Comparison of ENCODE assay signal across 9 cellular contexts in the genomic region with DNA sequence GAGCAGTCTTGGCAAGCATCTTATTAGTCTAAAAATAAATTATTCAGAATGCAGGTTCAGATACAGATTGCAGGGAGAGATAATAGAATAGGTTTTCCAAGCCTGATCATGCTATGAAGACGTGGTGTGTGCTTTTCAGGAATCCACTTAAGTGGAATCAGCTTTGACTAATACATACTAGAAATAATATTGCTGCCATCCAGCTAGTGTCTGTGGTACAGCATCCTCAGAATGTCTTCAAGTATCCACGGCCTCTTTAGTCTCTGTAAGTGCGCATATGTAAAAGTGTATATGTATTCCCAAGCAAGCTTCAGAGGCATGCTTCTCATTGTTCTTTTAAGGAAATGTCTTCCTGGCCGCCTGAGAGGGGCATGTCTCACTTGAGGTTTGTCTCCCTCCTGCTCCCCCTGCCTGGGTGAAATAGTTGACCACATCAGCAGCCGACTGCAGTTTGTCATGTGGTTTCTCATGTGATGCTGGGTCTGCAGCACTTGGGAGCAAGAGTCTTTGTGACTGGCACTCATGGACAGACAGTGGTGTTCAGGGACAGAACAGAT.
DNase-seq lines count a peak whose midpoint lies in the region; ATAC-seq, FAIRE-seq and TF ChIP-seq lines count a peak whose summit lies in the region.
"Had no signal": no experiment of that assay in that cellular context is flagged by ENCODE, and none has a peak within 500 bp of the region (broad histone marks: within the 10 kb centered on the region; RNA-seq: fewer than 3 reads in every experiment).

No MANE protein-coding gene starts in this region.

- TF ChIP-seq EP300 in GM12878 (IDR thresholded peaks at IDR 0.05; ENCODE audit: borderline replicate concordance in 1 of 2, control insufficient read depth in 1 of 2, low read depth in 2 of 2, low read length in 2 of 2), result no peak

- no peak overlapping the region for H3K4me3 ChIP-seq in GM12878
- no peak overlapping the region for H3K4me3 ChIP-seq in aorta (ENCODE audit: low read length in 2 of 2)

- POLR2A ChIA-PET in GM12878 (lab: Charles Lee), result interaction anchor here (0.6 kb wide), 1 partner anchor 1430 kb away, joined by 3 read pairs; no protein-coding TSS in a partner anchor

- in situ Hi-C loops in GM12878 (cut with MboI), result no loop called here

- no peak for TF ChIP-seq POLR2A in GM12878 (IDR thresholded peaks at IDR 0.05; ENCODE audit: low read depth, low read length)

- H3K27ac ChIP-seq in GM12878 (ENCODE audit: control insufficient read depth, insufficient read depth), result no peak overlapping the region
- no peak overlapping the region for H3K27ac ChIP-seq in aorta (ENCODE audit: low read depth in 1 of 2, low read length in 2 of 2)

- WGBS in GM12878 (ENCODE audit: insufficient coverage, insufficient replicate concordance, low lambda C conversion rate, missing lambda C conversion rate), result 21% methylated on average over 5 of the region's 5 CpGs
- WGBS in aorta, 2 donors, result 12% methylated on average over 5 of the region's 5 CpGs

- no peak overlapping the region for H2AFZ ChIP-seq in GM12878 (ENCODE audit: control insufficient read depth, low read depth, low read length)

- SMC1A ChIA-PET in GM12878 (lab: Charles Lee; ENCODE audit: uncharacterized antibody, unreplicated experiment), result interaction anchor here (0.7 to 1.1 kb wide), 3 partner anchors 191 to 552 kb away, joined by 3 to 4 read pairs (median 3); partner anchors contain the start of gene SOX4

- 0 out of 2 replicates have a peak, but pooled peaks have one; percentile 8 for TF ChIP-seq RAD21 in GM12878 (IDR thresholded peaks at IDR 0.05; ENCODE audit: insufficient read depth, low read depth, low read length)

- DNase-seq in DMS 273 treated with DMSO at 0.1 percent for 48 hours (lab: John Stamatoyannopoulos, UW) (peak; percentile 39), NCI-H1092 treated with DMSO at 0.1 percent for 48 hours (lab: John Stamatoyannopoulos, UW) (peak; percentile 63), GM12878 (ENCODE audit: low read depth, low spot score) (no peak), islet precursor cell (peak; percentile 91), aorta (no peak)
- no peak for DNase-seq in stimulated activated CD4-positive, alpha-beta T cell treated with anti-CD3 and anti-CD28 coated beads, Interleukin-4, amount 100 ng/mL, for 1 hour

- RAD21 ChIA-PET in GM12878 (lab: Charles Lee; ENCODE audit: unreplicated experiment), result interaction anchor here (1.0 kb wide), 1 partner anchor 460 kb away, joined by 4 read pairs; no protein-coding TSS in a partner anchor

- no peaks in the 10 kb centered on the region for H3K9me3 ChIP-seq in GM12878 (replicated peaks; ENCODE audit: control insufficient read depth, insufficient read depth, low read length)
- no peaks in the 10 kb centered on the region for H3K9me3 ChIP-seq in aorta (ENCODE audit: control insufficient read depth, low read length)

- no peaks in the 10 kb centered on the region; the same call in 1 of the 2 replicates for H3K4me1 ChIP-seq in GM12878 (ENCODE audit: control insufficient read depth, insufficient read depth, low read length)
- peaks cover 0 to 2% of the 10 kb centered on the region in 2 donors for H3K4me1 ChIP-seq in aorta (ENCODE audit: control insufficient read depth in 1 of 2, insufficient read depth in 2 of 2, low read length in 2 of 2)

- H3K4me2 ChIP-seq in GM12878 (ENCODE audit: control insufficient read depth, insufficient read depth), result no peak overlapping the region

- H4K20me1 ChIP-seq in GM12878 (ENCODE audit: control insufficient read depth, insufficient read depth), result no peaks in the 10 kb centered on the region

- H3K36me3 ChIP-seq in GM12878 (ENCODE audit: control insufficient read depth in 2 of 2, insufficient read depth in 2 of 2, low read length in 1 of 2) (no peaks in the 10 kb centered on the region), aorta (ENCODE audit: control insufficient read depth in 1 of 2, insufficient read depth in 2 of 2, low read length in 1 of 2) (no peaks in the 10 kb centered on the region)

- H3K79me2 ChIP-seq in GM12878 (ENCODE audit: control insufficient read depth, insufficient read depth, low read length), result no peaks in the 10 kb centered on the region

- intact Hi-C loops in GM12878 (cut with micrococcal nuclease; ENCODE audit: unreplicated experiment), result loop anchor here (5.0 kb wide), 1 partner anchor 549 kb away; no protein-coding TSS in a partner anchor
- intact Hi-C loops in aorta (cut with DNase I), result no loop called here

- BruUV-seq in GM12878 (replicated peaks; lab: Mats Ljungman, UMichigan), result no TSS peak

- no peak overlapping the region for H3K9ac ChIP-seq in GM12878 (ENCODE audit: control insufficient read depth, insufficient read depth, low read length)

- ATAC-seq in GM12878 (no peak), aorta (ENCODE audit: low FRiP score) (peak; percentile 49), GM18870 (IDR thresholded peaks at IDR 0.05; ENCODE audit: unreplicated experiment) (no peak), HG02885 (IDR thresholded peaks at IDR 0.05; ENCODE audit: poor library complexity, unreplicated experiment) (no peak)

- CTCF ChIA-PET in GM12878 (lab: Yijun Ruan, JAX), result interaction anchor here (0.6 kb wide), 1 partner anchor 1898 kb away, joined by 3 read pairs; no protein-coding TSS in a partner anchor

- peak in 1 of 3 experiments; percentile 22; a peak in 1 of 6 replicates for TF ChIP-seq CTCF in GM12878 (IDR thresholded peaks at IDR 0.05 in 2 of 3, conservative IDR thresholded peaks at IDR 0.05 in 1 of 3; ENCODE audit: control insufficient read depth in 2 of 3, extremely low read depth in 1 of 3, insufficient read depth in 1 of 3, low read depth in 3 of 3, low read length in 3 of 3)

- H3K27me3 ChIP-seq in GM12878 (replicated peaks in 1 of 2; ENCODE audit: control insufficient read depth in 2 of 2, insufficient read depth in 2 of 2, low read length in 1 of 2) (no peaks in the 10 kb centered on the region), aorta (ENCODE audit: control insufficient read depth in 1 of 2, insufficient read depth in 2 of 2, low read length in 1 of 2) (no peaks in the 10 kb centered on the region)

- no peak for FAIRE-seq in GM12878 (lab: Jason Lieb, UNC)
- FAIRE-seq: islet of Langerhans had no signal

TF ChIP-seq in GM12878, 131 proteins besides CTCF, POLR2A, EP300 and RAD21:
- TF ChIP-seq TCF7 (IDR thresholded peaks at IDR 0.05; ENCODE audit: borderline replicate concordance) (0 out of 2 replicates have a peak, but pooled peaks have one; percentile 12), CBFB (IDR thresholded peaks at IDR 0.05; ENCODE audit: low read depth) (no peak), BHLHE40 (IDR thresholded peaks at IDR 0.05; ENCODE audit: borderline replicate concordance in 1 of 2, low read depth in 2 of 2, low read length in 1 of 2) (peak; percentile 18 to 35; a peak in 1 of 4 replicates), RUNX3 (IDR thresholded peaks at IDR 0.05; ENCODE audit: low read length) (peak; percentile 80), SMARCA5 (IDR thresholded peaks at IDR 0.05) (no peak), SRF (IDR thresholded peaks at IDR 0.05; ENCODE audit: low read depth in 2 of 2, low read length in 2 of 2) (0 out of 4 replicates have a peak, but pooled peaks of 1 of the 2 experiments have one; percentile 17), RAD51 (IDR thresholded peaks at IDR 0.05) (peak; percentile 50; the same call in 1 of the 2 replicates)
TF ChIP-seq in GM12878: peak in this region for 5.

Comparison
In these comparisons a context has a peak if more than half of its experiments do, and no peak if none do; other contexts are left out.
1. DNase-seq: peak in DMS 273 treated with DMSO at 0.1 percent for 48 hours (single experiment), NCI-H1092 treated with DMSO at 0.1 percent for 48 hours (single experiment) and islet precursor cell (single experiment); none in GM12878 (single experiment), aorta (0 of 2) and stimulated activated CD4-positive, alpha-beta T cell treated with anti-CD3 and anti-CD28 coated beads, Interleukin-4, amount 100 ng/mL, for 1 hour (single experiment).